ENCODE assay signal across 21 cellular contexts in genomic region chr12:98578821-98579220, GRCh38. TPM values are rescaled to one million over a fixed set of nuclear protein-coding genes. Genes with fewer than 3 reads are reported as not detected.
DNase-seq lines count a peak whose midpoint lies in the region; ATAC-seq and TF ChIP-seq lines count a peak whose summit lies in the region.
"Had no signal": no experiment of that assay in that cellular context is flagged by ENCODE, and none has a peak within 500 bp of the region (broad histone marks: within the 10 kb centered on the region; RNA-seq: fewer than 3 reads in every experiment).

No MANE protein-coding gene starts in this region.

- TF ChIP-seq CTCF in mammary epithelial cell (conservative IDR thresholded peaks at IDR 0.05 in 1 of 2, IDR thresholded peaks at IDR 0.05 in 1 of 2; ENCODE audit: extremely low read depth in 1 of 2, insufficient read depth in 1 of 2, low read depth in 1 of 2, low read length in 2 of 2) (no peak), GM10248 (IDR thresholded peaks at IDR 0.05; ENCODE audit: control extremely low read depth, extremely low read depth, low read depth, missing control alignments) (no peak)

- H3K4me1 ChIP-seq in GM23248 (ENCODE audit: insufficient read depth) (no peaks in the 10 kb centered on the region), mammary epithelial cell (ENCODE audit: insufficient read depth, low read length) (peaks cover 8% of the 10 kb centered on the region)
- H3K4me1 ChIP-seq: esophagus muscularis mucosa, HAP-1, left lung, prostate gland had no signal

- intact Hi-C loops in mammary epithelial cell (cut with micrococcal nuclease), result no loop called here
- intact Hi-C loops in left colon (cut with DNase I, micrococcal nuclease), result no loop called here

- peaks cover 6% of the 10 kb centered on the region; the same call in 1 of the 2 replicates for H3F3A ChIP-seq in GM23248 (ENCODE audit: insufficient read depth)

- H4K20me1 ChIP-seq in GM23248 (ENCODE audit: insufficient read depth) (no peaks in the 10 kb centered on the region), mammary epithelial cell (ENCODE audit: insufficient read depth, low read length) (no peaks in the 10 kb centered on the region)

- no peak overlapping the region for H3K4me2 ChIP-seq in GM23248 (ENCODE audit: unreplicated experiment)
- H3K4me2 ChIP-seq in mammary epithelial cell (ENCODE audit: insufficient read depth, low read depth, low read length), result no peak overlapping the region

- H3K9ac ChIP-seq in GM23248 (no peak overlapping the region), mammary epithelial cell (ENCODE audit: insufficient read depth, low read length) (no peak overlapping the region)

- ATAC-seq in left colon, result peak; percentile 70
- no peak for ATAC-seq in activated naive CD4-positive, alpha-beta T cell treated with anti-CD3 and anti-CD28 coated beads, Interleukin-2, amount 50 U/mL, for 72 hours
- ATAC-seq: activated naive CD8-positive, alpha-beta T cell treated with anti-CD3 and anti-CD28 coated beads, Interleukin-2, amount 50 U/mL, for 24 hours; left lung; stimulated activated naive CD8-positive, alpha-beta T cell treated with anti-CD3 and anti-CD28 coated beads, Interleukin-15, amount 100 ng/mL, for 72 hours had no signal

- CTCF ChIA-PET in mammary epithelial cell (lab: Charles Lee; ENCODE audit: low non-redundant PET), result no interaction called here
- CTCF ChIA-PET in GM10248 (lab: Yijun Ruan, JAX), result interaction anchor here (1.3 to 7.4 kb wide), 3 partner anchors 9 to 12 kb away, joined by 3 to 42 read pairs (median 4); no protein-coding TSS in a partner anchor

- H3K9me3 ChIP-seq in GM23248 (ENCODE audit: low read depth), result no peaks in the 10 kb centered on the region
- H3K9me3 ChIP-seq in mammary epithelial cell (replicated peaks; ENCODE audit: insufficient read depth, low read length), result no peaks in the 10 kb centered on the region
- H3K9me3 ChIP-seq: esophagus muscularis mucosa, HAP-1, heart right ventricle, left lung, prostate gland had no signal

- H3K36me3 ChIP-seq in GM23248 (ENCODE audit: low read depth) (no peaks in the 10 kb centered on the region), mammary epithelial cell (ENCODE audit: insufficient read depth, low read length) (no peaks in the 10 kb centered on the region)
- H3K36me3 ChIP-seq: esophagus muscularis mucosa, HAP-1, heart right ventricle, left lung, prostate gland had no signal

- no peak overlapping the region for H3K4me3 ChIP-seq in GM23248
- H3K4me3 ChIP-seq in mammary epithelial cell (replicated peaks in 1 of 3; ENCODE audit: insufficient read depth in 1 of 3, low read depth in 2 of 3, low read length in 3 of 3), result no peak overlapping the region
- H3K4me3 ChIP-seq: esophagus muscularis mucosa, HAP-1, heart right ventricle, left lung, prostate gland had no signal

- H3K27ac Mint-ChIP-seq in activated naive CD4-positive, alpha-beta T cell treated with anti-CD3 and anti-CD28 coated beads, Interleukin-2, amount 50 U/mL, for 72 hours, result no peak overlapping the region
- H3K27ac Mint-ChIP-seq: activated CD4-positive, alpha-beta T cell treated with anti-CD3 and anti-CD28 coated beads, Interleukin-2, amount 10 ng/mL, durations not matched to agents 7 days and 5 days; activated naive CD8-positive, alpha-beta T cell treated with anti-CD3 and anti-CD28 coated beads, Interleukin-2, amount 50 U/mL, for 24 hours; activated T-cell treated with anti-CD3 and anti-CD28 coated beads, Interleukin-2, amount 50 U/mL, for 24 hours; naive B cell; stimulated activated naive CD8-positive, alpha-beta T cell treated with anti-CD3 and anti-CD28 coated beads, Interleukin-15, amount 100 ng/mL, for 72 hours had no signal

- H3K9me3 Mint-ChIP-seq in activated naive CD4-positive, alpha-beta T cell treated with anti-CD3 and anti-CD28 coated beads, Interleukin-2, amount 50 U/mL, for 72 hours, result no peaks in the 10 kb centered on the region
- H3K9me3 Mint-ChIP-seq: activated CD4-positive, alpha-beta T cell treated with anti-CD3 and anti-CD28 coated beads, Interleukin-2, amount 10 ng/mL, durations not matched to agents 7 days and 5 days; activated naive CD8-positive, alpha-beta T cell treated with anti-CD3 and anti-CD28 coated beads, Interleukin-2, amount 50 U/mL, for 24 hours; activated T-cell treated with anti-CD3 and anti-CD28 coated beads, Interleukin-2, amount 50 U/mL, for 24 hours; stimulated activated naive CD8-positive, alpha-beta T cell treated with anti-CD3 and anti-CD28 coated beads, Interleukin-15, amount 100 ng/mL, for 72 hours had no signal

- no peak overlapping the region for H2AFZ ChIP-seq in GM23248
- H2AFZ ChIP-seq in mammary epithelial cell (ENCODE audit: low read depth, low read length), result no peak overlapping the region

- WGBS in GM23248 (ENCODE audit: low coverage in 1 of 2, low lambda C conversion rate in 2 of 2, missing lambda C conversion rate in 2 of 2), 2 experiments, result 67 to 73% methylated on average over 2 of the region's 2 CpGs
- WGBS in mammary epithelial cell (ENCODE audit: low coverage, missing lambda C conversion rate), result 91% methylated on average over 2 of the region's 2 CpGs

- H3K27ac ChIP-seq in GM23248 (no peak overlapping the region), mammary epithelial cell (ENCODE audit: insufficient read depth, low read depth, low read length) (no peak overlapping the region)
- H3K27ac ChIP-seq: esophagus muscularis mucosa, heart right ventricle, left lung, prostate gland had no signal

- H3K79me2 ChIP-seq in GM23248 (ENCODE audit: insufficient read depth) (no peaks in the 10 kb centered on the region), mammary epithelial cell (ENCODE audit: insufficient read depth, low read length) (no peaks in the 10 kb centered on the region)

- dilution Hi-C loops in mammary epithelial cell (cut with HindIII; ENCODE audit: low sequenced_read_pairs), result no loop called here

- POLR2A ChIA-PET in GM10248 (lab: Yijun Ruan, JAX), result interaction anchor here (0.9 kb wide), 1 partner anchor 15 kb away, joined by 3 read pairs; the partner anchor contains the start of gene SLC25A3

- H3K27me3 ChIP-seq in GM23248 (replicated peaks; ENCODE audit: insufficient read depth), result no peaks in the 10 kb centered on the region
- no peaks in the 10 kb centered on the region for H3K27me3 ChIP-seq in mammary epithelial cell (ENCODE audit: insufficient read depth, low read length)
- H3K27me3 ChIP-seq: esophagus muscularis mucosa, heart right ventricle, left lung had no signal

- no peaks in the 10 kb centered on the region for H3K9me2 ChIP-seq in GM23248 (ENCODE audit: insufficient read depth)

- DNase-seq in GM23248, result peak; percentile 21
- peak; percentile 75 for DNase-seq in M059J (ENCODE audit: low read depth)
- peak; percentile 62 for DNase-seq in mammary epithelial cell
- DNase-seq in left colon, result no peak
- no peak for DNase-seq in GM10248 (ENCODE audit: extremely low spot score)
- DNase-seq in hypothalamus (lab: John Stamatoyannopoulos, UW), result no peak
- no peak for DNase-seq in activated naive CD4-positive, alpha-beta T cell treated with anti-CD3 and anti-CD28 coated beads, Interleukin-2, amount 50 U/mL, for 72 hours (ENCODE audit: low spot score in 2 of 2)
- no peak for DNase-seq in NCI-H82 treated with DMSO at 0.1 percent for 48 hours (lab: John Stamatoyannopoulos, UW; ENCODE audit: unreplicated experiment)
- DNase-seq: activated CD4-positive, alpha-beta T cell treated with anti-CD3 and anti-CD28 coated beads, Interleukin-2, amount 10 ng/mL, durations not matched to agents 7 days and 5 days; activated naive CD8-positive, alpha-beta T cell treated with anti-CD3 and anti-CD28 coated beads, Interleukin-2, amount 50 U/mL, for 24 hours; activated T-cell treated with anti-CD3 and anti-CD28 coated beads, Interleukin-2, amount 50 U/mL, for 24 hours; C1 segment of cervical spinal cord; DND-41; heart right ventricle; left lung; naive B cell; NCI-H2029 treated with DMSO at 0.1 percent for 48 hours; stimulated activated naive CD8-positive, alpha-beta T cell treated with anti-CD3 and anti-CD28 coated beads, Interleukin-15, amount 100 ng/mL, for 72 hours had no signal

- no TSS peak for BruUV-seq in mammary epithelial cell (replicated peaks; lab: Mats Ljungman, UMichigan)

- in situ Hi-C loops in GM23248 (cut with MboI) (no loop called here), mammary epithelial cell (cut with MboI; ENCODE audit: low sequenced_read_pairs in 2 of 2) (no loop called here)

- no peaks in the 10 kb centered on the region for H3K36me3 Mint-ChIP-seq in activated naive CD4-positive, alpha-beta T cell treated with anti-CD3 and anti-CD28 coated beads, Interleukin-2, amount 50 U/mL, for 72 hours
- H3K36me3 Mint-ChIP-seq: naive B cell had no signal

RNA-seq across cellular contexts. Expression of gene SLC25A3, which starts 14.7 kb away (rescaled TPM):
- total RNA-seq in GM23248 (2014; rRNA removed; shearing (Covaris generic)), result 941 and 1,024 TPM in 2 replicates
- polyA plus RNA-seq in GM23248 (2016; fragmentation: Nextera tagmentation; extraction: Ambion mirVana) (472 and 480 TPM in 2 replicates), mammary epithelial cell (790 TPM)
- total RNA-seq in M059J (2014; rRNA removed; shearing (Covaris generic)), result 560 and 563 TPM in 2 replicates
- total RNA-seq in mammary epithelial cell (100 to 1,000 TPM; 591 to 639 TPM), left colon (100 to 1,000 TPM; 712 to 806 TPM)
- 827 TPM for polyA minus RNA-seq in mammary epithelial cell
- total RNA-seq in activated naive CD4-positive, alpha-beta T cell treated with anti-CD3 and anti-CD28 coated beads, Interleukin-2, amount 50 U/mL, for 72 hours, result 100 to 1,000 TPM; 563 to 791 TPM

Comparison
In these comparisons a context has a peak if more than half of its experiments do, and no peak if none do; other contexts are left out.
1. DNase-seq: peak in GM23248 (single experiment), M059J (single experiment) and mammary epithelial cell (single experiment); none in left colon (0 of 2), GM10248 (single experiment), hypothalamus (0 of 51), activated naive CD4-positive, alpha-beta T cell treated with anti-CD3 and anti-CD28 coated beads, Interleukin-2, amount 50 U/mL, for 72 hours (0 of 2) and NCI-H82 treated with DMSO at 0.1 percent for 48 hours (single experiment).